14 cellular contexts compared by ENCODE assay signal in genomic region chr21:27035791-27036190, GRCh38.
A peak's percentile ranks its signal among the peaks of the same experiment; 100 is the strongest.
DNase-seq lines count a peak whose midpoint lies in the region; ATAC-seq lines count a peak whose summit lies in the region.
"Had no signal": no experiment of that assay in that cellular context is flagged by ENCODE, and none has a peak within 500 bp of the region (broad histone marks: within the 10 kb centered on the region; RNA-seq: fewer than 3 reads in every experiment).

No MANE protein-coding gene starts in this region.

- no peaks in the 10 kb centered on the region for H3K27me3 Mint-ChIP-seq in activated T-cell treated with anti-CD3 and anti-CD28 coated beads, Interleukin-2, amount 50 U/mL, for 72 hours (ENCODE audit: low read depth)
- H3K27me3 Mint-ChIP-seq: CD8-positive, alpha-beta memory T cell had no signal

- ATAC-seq in HG03521 (IDR thresholded peaks at IDR 0.05; ENCODE audit: unreplicated experiment) (no peak), HG02884 (IDR thresholded peaks at IDR 0.05; ENCODE audit: unreplicated experiment) (no peak)
- no peak for ATAC-seq in activated T-cell treated with anti-CD3 and anti-CD28 coated beads, Interleukin-2, amount 50 U/mL, for 72 hours (replicated peaks in 1 of 2)

- no peaks in the 10 kb centered on the region for H3K4me1 Mint-ChIP-seq in activated T-cell treated with anti-CD3 and anti-CD28 coated beads, Interleukin-2, amount 50 U/mL, for 72 hours (ENCODE audit: low read depth)
- H3K4me1 Mint-ChIP-seq: CD8-positive, alpha-beta memory T cell had no signal

- DNase-seq in NCI-H2171 (lab: John Stamatoyannopoulos, UW) (peak; percentile 62), SK-MEL-5 (ENCODE audit: low read depth, low spot score) (peak; percentile 51), foreskin melanocyte (peak; percentile 86), retina (peak; percentile 32)
- no peak for DNase-seq in activated T-cell treated with anti-CD3 and anti-CD28 coated beads, Interleukin-2, amount 50 U/mL, for 72 hours
- DNase-seq: ACHN; CD8-positive, alpha-beta memory T cell; DMS79; IMR-90; NCI-H1417; NCI-H2029; NCI-H510A had no signal

- in situ Hi-C loops in SK-MEL-5 (cut with HindIII; ENCODE audit: low pct_unique_long_range_greater_than_20kb, low sequenced_read_pairs), result no loop called here

- H3K9me3 Mint-ChIP-seq in activated T-cell treated with anti-CD3 and anti-CD28 coated beads, Interleukin-2, amount 50 U/mL, for 72 hours, result peaks cover 0 to 3% of the 10 kb centered on the region in 2 donors

- H3K27ac Mint-ChIP-seq in activated T-cell treated with anti-CD3 and anti-CD28 coated beads, Interleukin-2, amount 50 U/mL, for 72 hours, result no peak overlapping the region
- H3K27ac Mint-ChIP-seq: CD8-positive, alpha-beta memory T cell had no signal

- no peaks in the 10 kb centered on the region for H3K36me3 Mint-ChIP-seq in activated T-cell treated with anti-CD3 and anti-CD28 coated beads, Interleukin-2, amount 50 U/mL, for 72 hours (ENCODE audit: insufficient read depth in 2 of 2)
- H3K36me3 Mint-ChIP-seq: CD8-positive, alpha-beta memory T cell had no signal

- no peak overlapping the region for H3K4me3 Mint-ChIP-seq in activated T-cell treated with anti-CD3 and anti-CD28 coated beads, Interleukin-2, amount 50 U/mL, for 72 hours
- H3K4me3 Mint-ChIP-seq: CD8-positive, alpha-beta memory T cell had no signal

Comparison
In these comparisons a context has a peak if more than half of its experiments do, and no peak if none do; other contexts are left out.
1. DNase-seq: peak in NCI-H2171 (single experiment), SK-MEL-5 (single experiment), foreskin melanocyte (single experiment) and retina (single experiment); none in activated T-cell treated with anti-CD3 and anti-CD28 coated beads, Interleukin-2, amount 50 U/mL, for 72 hours (0 of 2).